Comparison of ENCODE assay signal across 36 cellular contexts in genomic region chr21:40349591-40349990, GRCh38.
"Had no signal": no experiment of that assay in that cellular context is flagged by ENCODE, and none has a peak within 500 bp of the region (broad histone marks: within the 10 kb centered on the region; RNA-seq: fewer than 3 reads in every experiment).

No MANE protein-coding gene starts in this region.

- H3K9me3 ChIP-seq: MG63 had no signal

- H3K36me3 ChIP-seq: MG63 had no signal

- DNase-seq: Karpas-422, Kasumi-1, MG63, MM.1S, MV-4-11, NCI-H1048, NCI-H1092, NCI-H1092 treated with DMSO at 0.1 percent for 48 hours, NCI-H1105, NCI-H1105 treated with DMSO at 0.1 percent for 48 hours, NCI-H1417, NCI-H1417 treated with DMSO at 0.1 percent for 48 hours, NCI-H1436, NCI-H1436 treated with DMSO at 0.1 percent for 48 hours, NCI-H146, NCI-H1694, NCI-H1694 treated with DMSO at 0.1 percent for 48 hours, NCI-H187, NCI-H187 treated with DMSO at 0.1 percent for 48 hours, NCI-H1930, NCI-H2029, NCI-H2029 treated with DMSO at 0.1 percent for 48 hours, NCI-H2081, NCI-H2081 treated with DMSO at 0.1 percent for 48 hours, NCI-H2107, NCI-H2171, NCI-H2171 treated with DMSO at 0.1 percent for 48 hours, NCI-H2227 treated with DMSO at 0.1 percent for 48 hours, NCI-H226, NCI-H345, NCI-H446, NCI-H446 treated with DMSO at 0.1 percent for 48 hours, NCI-H510A, NCI-H510A treated with DMSO at 0.1 percent for 48 hours, NCI-H524, NCI-H524 treated with DMSO at 0.1 percent for 48 hours had no signal

- H3K4me3 ChIP-seq: MG63 had no signal
